In genomic region chr1:212034516-212035122, GRCh38 we compare ENCODE assay signal across 8 cellular contexts. TPM values are rescaled to one million over a fixed set of nuclear protein-coding genes. Genes with fewer than 3 reads are reported as not detected.
A peak's percentile ranks its signal among the peaks of the same experiment; 100 is the strongest.
DNase-seq lines count a peak whose midpoint lies in the region; ATAC-seq and TF ChIP-seq lines count a peak whose summit lies in the region.

No MANE protein-coding gene starts in this region.

- no peaks in the 10 kb centered on the region for H3K27me3 Mint-ChIP-seq in CD4-positive, alpha-beta memory T cell

- peaks cover 0 to 11% of the 10 kb centered on the region in 2 donors for H3K36me3 Mint-ChIP-seq in CD4-positive, alpha-beta memory T cell

- H2AFZ ChIP-seq in OCI-LY3 (ENCODE audit: low read depth, low read length), result no peak overlapping the region

- H3K9ac ChIP-seq in OCI-LY3 (ENCODE audit: low read length), result peak overlapping the region; percentile 84

- peak overlapping the region; percentile 68 to 71 for H3K4me3 ChIP-seq in CD4-positive, alpha-beta memory T cell (ENCODE audit: low read length in 2 of 2)
- H3K4me3 ChIP-seq in OCI-LY3 (ENCODE audit: low read length) (peak overlapping the region; percentile 82), esophagus (ENCODE audit: low read depth in 1 of 2, low read length in 2 of 2) (peak overlapping the region; percentile 73 to 90)

- H3K9me3 ChIP-seq in CD4-positive, alpha-beta memory T cell (ENCODE audit: control insufficient read depth in 1 of 2, low read length in 2 of 2), result no peaks in the 10 kb centered on the region
- H3K9me3 ChIP-seq in OCI-LY3 (ENCODE audit: insufficient read depth, low read length) (no peaks in the 10 kb centered on the region), esophagus (ENCODE audit: control insufficient read depth in 2 of 2, insufficient read depth in 1 of 2, low read depth in 1 of 2, low read length in 1 of 2) (no peaks in the 10 kb centered on the region)

- H3K4me3 Mint-ChIP-seq in CD4-positive, alpha-beta memory T cell, result peak overlapping the region; percentile 90 to 99 (median 98)

- POLR2A ChIA-PET in CD4-positive, alpha-beta memory T cell (lab: Charles Lee; ENCODE audit: partially characterized antibody), result interaction anchor here (0.6 to 3.8 kb wide), 13 partner anchors 13 to 380 kb away, joined by 3 to 40 read pairs (median 5); partner anchors contain the start of genes PACC1 and PPP2R5A

- no peak for DNase-seq in CD4-positive, alpha-beta memory T cell
- DNase-seq in occipital lobe (lab: John Stamatoyannopoulos, UW), result peak; percentile 31
- DNase-seq in CD1c-positive myeloid dendritic cell (ENCODE audit: extremely low spot score), result no peak
- no peak for DNase-seq in effector CD4-positive, alpha-beta T cell
- DNase-seq in EL, result no peak

- peaks cover 37 to 69% (median 49%) of the 10 kb centered on the region in 4 donors for H3K4me1 Mint-ChIP-seq in CD4-positive, alpha-beta memory T cell

- no peaks in the 10 kb centered on the region for H3K36me3 ChIP-seq in CD4-positive, alpha-beta memory T cell (ENCODE audit: insufficient read depth, low read length)
- H3K36me3 ChIP-seq in OCI-LY3 (replicated peaks; ENCODE audit: low read depth, low read length), result peaks cover 32% of the 10 kb centered on the region
- no peaks in the 10 kb centered on the region for H3K36me3 ChIP-seq in esophagus (ENCODE audit: control insufficient read depth in 2 of 2, insufficient read depth in 2 of 2, low read length in 1 of 2)

- peak overlapping the region; percentile 92 to 99 (median 98) for H3K27ac Mint-ChIP-seq in CD4-positive, alpha-beta memory T cell

- H3K4me2 ChIP-seq in OCI-LY3 (ENCODE audit: low read length), result peak overlapping the region; percentile 83

- WGBS in esophagus, 2 donors, result 1 to 2% methylated on average over 13 of the region's 13 CpGs

- intact Hi-C loops in CD4-positive, alpha-beta memory T cell (cut with micrococcal nuclease), result loop anchor here (1.0 to 5.0 kb wide), 10 partner anchors 22 to 981 kb away; partner anchors contain the start of genes ANGEL2, LPGAT1, NSL1 and PPP2R5A

- H3K27ac ChIP-seq in CD4-positive, alpha-beta memory T cell (ENCODE audit: low read depth, low read length), result peak overlapping the region; percentile 75
- H3K27ac ChIP-seq in OCI-LY3 (ENCODE audit: low read length) (peak overlapping the region; percentile 81), esophagus (ENCODE audit: low read depth in 2 of 2, low read length in 1 of 2) (peak overlapping the region; percentile 95 to 99)

- peaks cover 60% of the 10 kb centered on the region for H3K4me1 ChIP-seq in CD4-positive, alpha-beta memory T cell (ENCODE audit: insufficient read depth, low read length)
- H3K4me1 ChIP-seq in OCI-LY3 (ENCODE audit: low read length) (peaks cover 41% of the 10 kb centered on the region), esophagus (ENCODE audit: control insufficient read depth in 2 of 2, insufficient read depth in 2 of 2, low read length in 1 of 2) (no peaks in the 10 kb centered on the region)

- ATAC-seq in GM21619 (IDR thresholded peaks at IDR 0.05; ENCODE audit: unreplicated experiment), result peak; percentile 4

- no peaks in the 10 kb centered on the region for H3K27me3 ChIP-seq in CD4-positive, alpha-beta memory T cell (ENCODE audit: insufficient read depth, low read length)
- no peaks in the 10 kb centered on the region for H3K27me3 ChIP-seq in OCI-LY3 (ENCODE audit: low read depth, low read length)
- no peaks in the 10 kb centered on the region for H3K27me3 ChIP-seq in esophagus (ENCODE audit: control insufficient read depth in 1 of 2, insufficient read depth in 2 of 2, low read length in 2 of 2)

- CTCF ChIA-PET in CD4-positive, alpha-beta memory T cell (lab: Charles Lee; ENCODE audit: partially characterized antibody), result interaction anchor here (0.9 to 5.4 kb wide), 37 partner anchors 9 to 776 kb away, joined by 3 to 53 read pairs (median 8); no protein-coding TSS in a partner anchor

- peaks cover 0 to 3% (median 0%) of the 10 kb centered on the region in 8 donors for H3K9me3 Mint-ChIP-seq in CD4-positive, alpha-beta memory T cell

- TF ChIP-seq CTCF in OCI-LY3 (IDR thresholded peaks at IDR 0.05; ENCODE audit: low read depth, low read length), result no peak

- H4K20me1 ChIP-seq in OCI-LY3 (ENCODE audit: insufficient read depth, low read length), result peaks cover 64% of the 10 kb centered on the region

- peaks cover 93% of the 10 kb centered on the region for H3K79me2 ChIP-seq in OCI-LY3 (ENCODE audit: low read length)

RNA-seq across cellular contexts. Expression of gene INTS7, which starts 0.7 kb away (rescaled TPM):
- total RNA-seq in CD4-positive, alpha-beta memory T cell, result 10 to 100 TPM in 1 of 2 experiments, 1 to 10 TPM in 1; 9.5 to 12.4 TPM
- polyA plus RNA-seq in CD4-positive, alpha-beta memory T cell, result 10 to 100 TPM in 1 of 2 donors, 1 to 10 TPM in 1; 8.4 to 19.1 TPM
- 1 to 10 TPM; 5.9 to 8.1 TPM for polyA plus RNA-seq in esophagus
- 39.5 TPM for total RNA-seq in occipital lobe

RNA-seq across cellular contexts. Expression of gene DTL, which starts 0.9 kb away (rescaled TPM):
- under 1 TPM; 0.06 to 0.15 TPM for total RNA-seq in CD4-positive, alpha-beta memory T cell
- polyA plus RNA-seq in CD4-positive, alpha-beta memory T cell, result under 1 TPM in 1 of 2 donors, not detected in 1; 0.09 TPM
- polyA plus RNA-seq in esophagus, result 1 to 10 TPM; 1.6 to 3.4 TPM
- 2.7 TPM for total RNA-seq in occipital lobe
